Comparison of ENCODE assay signal across 8 cellular contexts in the genomic region with DNA sequence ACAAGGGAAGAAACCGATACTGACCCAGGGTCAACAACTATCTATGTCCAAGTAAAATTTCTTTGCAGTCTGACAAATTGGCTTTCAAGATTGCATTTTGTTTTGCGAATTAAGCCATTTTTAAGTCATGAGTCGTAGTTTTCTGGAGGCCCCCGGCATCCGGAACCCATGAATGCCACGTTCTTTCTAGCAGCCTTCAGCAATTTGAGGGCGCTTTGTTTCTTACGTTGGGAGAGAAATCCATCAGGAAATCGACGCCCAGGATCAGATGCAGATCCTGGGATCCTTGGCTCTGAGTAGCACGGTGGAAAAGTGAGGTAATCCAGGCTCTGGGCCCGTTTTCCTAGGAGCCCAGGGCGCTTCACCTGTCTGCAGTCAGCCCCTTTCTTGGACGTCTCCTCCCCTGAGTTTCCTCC. TPM values are rescaled to one million over a fixed set of nuclear protein-coding genes. Genes with fewer than 3 reads are reported as not detected.
DNase-seq lines count a peak whose midpoint lies in the region; ATAC-seq and TF ChIP-seq lines count a peak whose summit lies in the region.

No MANE protein-coding gene starts in this region.

- no peaks in the 10 kb centered on the region for H3K9me3 ChIP-seq in transverse colon

- DNase-seq in AG04449 (ENCODE audit: low read depth, low spot score) (no peak), astrocyte of the spinal cord (ENCODE audit: low read depth, low spot score) (no peak), lower leg skin (ENCODE audit: low spot score in 2 of 2) (no peak), transverse colon (no peak), ureter (ENCODE audit: low spot score) (no peak)
- no peak for DNase-seq in effector CD8-positive, alpha-beta T cell (lab: John Stamatoyannopoulos, UW)

- POLR2A ChIA-PET in AG04449 (lab: Yijun Ruan, JAX), result no interaction called here

- H3K27ac ChIP-seq in transverse colon, result peak overlapping the region; percentile 80 to 93 (median 90)

- WGBS in lower leg skin, 2 donors, result 1% methylated on average over 14 of the region's 14 CpGs
- WGBS in transverse colon (ENCODE audit: low coverage in 1 of 2), 2 donors, result 0 to 1% methylated on average over 12 to 14 of the region's 14 CpGs

- peaks cover 0 to 28% (median 8%) of the 10 kb centered on the region in 4 donors for H3K4me1 ChIP-seq in transverse colon

- ATAC-seq in GM18502 (IDR thresholded peaks at IDR 0.05; ENCODE audit: poor library complexity, unreplicated experiment) (peak; percentile 11), HG03521 (IDR thresholded peaks at IDR 0.05; ENCODE audit: unreplicated experiment) (peak; percentile 2)

- H3K36me3 ChIP-seq in transverse colon, result no peaks in the 10 kb centered on the region

- H3K27me3 ChIP-seq in transverse colon, result no peaks in the 10 kb centered on the region

- TF ChIP-seq POLR2A in lower leg skin (IDR thresholded peaks at IDR 0.05) (no peak), transverse colon (IDR thresholded peaks at IDR 0.05) (no peak)

- CTCF ChIA-PET in AG04449 (lab: Yijun Ruan, JAX), result no interaction called here

- in situ Hi-C loops in astrocyte of the spinal cord (cut with HindIII; ENCODE audit: low sequenced_read_pairs) (no loop called here), transverse colon (cut with MboI; ENCODE audit: low pct_ligation_motif_present in 1 of 4, low pct_unique_long_range_greater_than_20kb in 1 of 4, low sequenced_read_pairs in 3 of 4) (no loop called here)

- H3K4me3 ChIP-seq in AG04449 (ENCODE audit: low read depth, low read length) (peak overlapping the region; percentile 89), astrocyte of the spinal cord (ENCODE audit: low read depth, low read length) (peak overlapping the region; percentile 91), lower leg skin (ENCODE audit: low read depth, poor library complexity, severe bottlenecking) (peak overlapping the region; percentile 94), transverse colon (peak overlapping the region; percentile 43 to 95 (median 90))

- TF ChIP-seq EP300 in transverse colon (IDR thresholded peaks at IDR 0.05; ENCODE audit: low read depth), result no peak

- intact Hi-C loops in lower leg skin (cut with DNase I; ENCODE audit: low total_unique reads) (no loop called here), transverse colon (cut with DNase I; ENCODE audit: low total_unique reads) (no loop called here)

- TF ChIP-seq CTCF in AG04449 (IDR thresholded peaks at IDR 0.05; ENCODE audit: insufficient read depth, low read length, missing control alignments) (no peak), astrocyte of the spinal cord (IDR thresholded peaks at IDR 0.05; ENCODE audit: low read depth, low read length) (no peak), lower leg skin (IDR thresholded peaks at IDR 0.05) (no peak), transverse colon (IDR thresholded peaks at IDR 0.05) (no peak)

RNA-seq across cellular contexts. Expression of gene ABRACL, which starts 0.3 kb away (rescaled TPM):
- total RNA-seq in lower leg skin (10 to 100 TPM in 3 of 4 donors, 1 to 10 TPM in 1; 8.8 to 23.0 (median 12.2) TPM), transverse colon (10 to 100 TPM in 3 of 4 donors, not detected in 1; 26.2 to 73.5 (median 60.2) TPM), ureter (42.1 TPM)

RNA-seq across cellular contexts. Expression of gene REPS1, which starts 40.2 kb away (rescaled TPM):
- total RNA-seq in lower leg skin (100 to 1,000 TPM in 1 of 4 donors, 10 to 100 TPM in 3; 47.1 to 111 (median 67.6) TPM), transverse colon (10 to 100 TPM; 33.5 to 74.4 (median 48.6) TPM), ureter (89.5 TPM)
